15 cellular contexts compared by ENCODE assay signal in genomic region chr13:97174638-97175037, GRCh38.
"Had no signal": no experiment of that assay in that cellular context is flagged by ENCODE, and none has a peak within 500 bp of the region (broad histone marks: within the 10 kb centered on the region; RNA-seq: fewer than 3 reads in every experiment).

No MANE protein-coding gene starts in this region.

- FAIRE-seq: keratinocyte had no signal

- H3K4me3 ChIP-seq: tibial artery had no signal

- ATAC-seq: left lobe of liver; stimulated activated naive CD8-positive, alpha-beta T cell treated with anti-CD3 and anti-CD28 coated beads, Interleukin-15, Interleukin-2, amounts not matched to agents 100 U/mL and 50 U/mL, for 24 hours had no signal

- DNase-seq: activated CD4-positive, alpha-beta T cell treated with anti-CD3 and anti-CD28 coated beads for 1 hour; activated CD4-positive, alpha-beta T cell treated with anti-CD3 and anti-CD28 coated beads, Interleukin-2, amount 50 U/mL, for 4 hours; amniotic stem cell; dermis blood vessel endothelial cell; effector memory CD4-positive, alpha-beta T cell; hippocampal formation; naive B cell; stimulated activated CD4-positive, alpha-beta T cell treated with anti-CD3 and anti-CD28 coated beads, Interleukin-2, amount 100 ng/mL, for 24 hours; stimulated activated naive CD8-positive, alpha-beta T cell treated with anti-CD3 and anti-CD28 coated beads, Interleukin-15, Interleukin-2, amounts not matched to agents 100 U/mL and 50 U/mL, for 24 hours; substantia nigra; T-helper 2 cell; tibial artery; WERI-Rb-1 had no signal

- H3K27me3 ChIP-seq: tibial artery had no signal

- H3K4me1 ChIP-seq: tibial artery had no signal

- H3K9me3 ChIP-seq: tibial artery had no signal

- H3K36me3 ChIP-seq: tibial artery, WERI-Rb-1 had no signal

- H3K27ac ChIP-seq: tibial artery, WERI-Rb-1 had no signal
